In genomic region chr22:49152146-49152929, GRCh38 we compare ENCODE assay signal across 21 cellular contexts.
DNase-seq lines count a peak whose midpoint lies in the region; ATAC-seq and TF ChIP-seq lines count a peak whose summit lies in the region.
"Had no signal": no experiment of that assay in that cellular context is flagged by ENCODE, and none has a peak within 500 bp of the region (broad histone marks: within the 10 kb centered on the region; RNA-seq: fewer than 3 reads in every experiment).

No MANE protein-coding gene starts in this region.

- no peak overlapping the region for H3K18ac ChIP-seq in H9 (ENCODE audit: insufficient read length, low read depth, low read length)

- peak overlapping the region in 1 of 3 experiments; percentile 28; a peak in 1 of 7 replicates for H3K27ac Mint-ChIP-seq in H9
- H3K27ac Mint-ChIP-seq: activated CD8-positive, alpha-beta memory T cell treated with anti-CD3 and anti-CD28 coated beads, Interleukin-2, amount 10 ng/mL, durations not matched to agents 7 days and 5 days; activated T-helper 17 cell treated with anti-CD3 and anti-CD28 coated beads, Interleukin-2, amount 50 U/mL, for 72 hours; brain; CD4-positive, CD25-positive, alpha-beta regulatory T cell; naive B cell had no signal

- peak overlapping the region; percentile 82 for H3K27ac ChIP-seq in A673 (ENCODE audit: low read depth, low read length, poor library complexity, severe bottlenecking)
- no peak overlapping the region for H3K27ac ChIP-seq in H9 (ENCODE audit: insufficient read length, low read depth, low read length)
- H3K27ac ChIP-seq in sigmoid colon: no peak overlapping the region
- H3K27ac ChIP-seq: colonic mucosa, uterus had no signal

- no peak overlapping the region for H2BK12ac ChIP-seq in H9 (ENCODE audit: insufficient read length, low read depth, low read length)

- no peak overlapping the region for H3K4me2 ChIP-seq in H9 (ENCODE audit: insufficient read depth, insufficient read length, low read length)
- H3K4me2 ChIP-seq: smooth muscle cell had no signal

- H3K27me3 ChIP-seq in A673 (replicated peaks; ENCODE audit: insufficient read depth, low read depth, low read length, poor library complexity) (no peaks in the 10 kb centered on the region), H9 (ENCODE audit: insufficient read depth, low read length) (no peaks in the 10 kb centered on the region), sigmoid colon (peaks cover 0 to 36% (median 3%) of the 10 kb centered on the region in 3 donors)
- H3K27me3 ChIP-seq: colonic mucosa, uterus had no signal

- H2BK120ac ChIP-seq in H9 (ENCODE audit: low read depth, low read length, poor library complexity, severe bottlenecking): no peak overlapping the region

- H3K9me3 ChIP-seq in A673 (ENCODE audit: low read depth, low read length, poor library complexity, severe bottlenecking) (no peaks in the 10 kb centered on the region), H9 (ENCODE audit: control insufficient read depth, low read depth, low read length) (no peaks in the 10 kb centered on the region), sigmoid colon (no peaks in the 10 kb centered on the region)
- H3K9me3 ChIP-seq: colonic mucosa, uterus had no signal

- DNase-seq in A673 (ENCODE audit: low spot score): no peak
- DNase-seq in H9: peak; percentile 71
- DNase-seq in NCI-H524 treated with DMSO at 0.1 percent for 48 hours (lab: John Stamatoyannopoulos, UW): peak; percentile 60
- DNase-seq in mesenteric fat pad (ENCODE audit: low spot score): peak; percentile 82
- DNase-seq in NCI-H226: no peak
- DNase-seq in sigmoid colon: no peak
- DNase-seq in stimulated activated CD4-positive, alpha-beta T cell treated with anti-CD3 and anti-CD28 coated beads, Interleukin-4, amount 100 ng/mL, for 24 hours: no peak
- DNase-seq: ACHN; activated CD8-positive, alpha-beta memory T cell treated with anti-CD3 and anti-CD28 coated beads, Interleukin-2, amount 10 ng/mL, durations not matched to agents 7 days and 5 days; CD4-positive, CD25-positive, alpha-beta regulatory T cell; colonic mucosa; DMS53; mammary epithelial cell; naive B cell; T1000; uterus had no signal

- no peak overlapping the region for H2BK15ac ChIP-seq in H9 (ENCODE audit: low read depth, low read length)

- H3K4me3 Mint-ChIP-seq in H9: no peak overlapping the region
- H3K4me3 Mint-ChIP-seq: activated CD8-positive, alpha-beta memory T cell treated with anti-CD3 and anti-CD28 coated beads, Interleukin-2, amount 10 ng/mL, durations not matched to agents 7 days and 5 days; activated T-helper 17 cell treated with anti-CD3 and anti-CD28 coated beads, Interleukin-2, amount 50 U/mL, for 72 hours; brain; CD4-positive, CD25-positive, alpha-beta regulatory T cell; naive B cell had no signal

- no peak for ATAC-seq in HG03135 (IDR thresholded peaks at IDR 0.05; ENCODE audit: unreplicated experiment)
- ATAC-seq: activated CD8-positive, alpha-beta memory T cell treated with anti-CD3 and anti-CD28 coated beads, Interleukin-2, amount 10 ng/mL, durations not matched to agents 7 days and 5 days; activated T-helper 17 cell treated with anti-CD3 and anti-CD28 coated beads, Interleukin-2, amount 50 U/mL, for 72 hours; K562 had no signal

- no peaks in the 10 kb centered on the region for H3K36me3 ChIP-seq in A673 (ENCODE audit: insufficient read depth, low read length, poor library complexity, severe bottlenecking)
- no peaks in the 10 kb centered on the region for H3K36me3 ChIP-seq in sigmoid colon
- H3K36me3 ChIP-seq: colonic mucosa, uterus had no signal

- no peaks in the 10 kb centered on the region for H3K79me2 ChIP-seq in H9 (ENCODE audit: insufficient read depth, low read length)

- H3K56ac ChIP-seq in H9 (ENCODE audit: insufficient read length, low read depth, low read length): no peak overlapping the region

- H3K23ac ChIP-seq in H9 (ENCODE audit: insufficient read length, low read depth, low read length): no peak overlapping the region

- no peaks in the 10 kb centered on the region; a peak in 1 of 7 replicates for H3K36me3 Mint-ChIP-seq in H9 (ENCODE audit: insufficient read depth in 1 of 3, low read depth in 3 of 3)
- H3K36me3 Mint-ChIP-seq: activated CD8-positive, alpha-beta memory T cell treated with anti-CD3 and anti-CD28 coated beads, Interleukin-2, amount 10 ng/mL, durations not matched to agents 7 days and 5 days; brain; CD4-positive, CD25-positive, alpha-beta regulatory T cell; naive B cell had no signal

- H3K14ac ChIP-seq in H9 (ENCODE audit: insufficient read depth, low read length): no peak overlapping the region

- no peak overlapping the region for H2BK20ac ChIP-seq in H9 (ENCODE audit: low read depth, low read length, poor library complexity, severe bottlenecking)

- no peaks in the 10 kb centered on the region for H4K20me1 ChIP-seq in H9 (ENCODE audit: control insufficient read depth, insufficient read depth, insufficient read length)

- no peaks in the 10 kb centered on the region for H3K9me3 Mint-ChIP-seq in H9
- H3K9me3 Mint-ChIP-seq: brain had no signal

- H2BK5ac ChIP-seq in H9 (ENCODE audit: insufficient read length, low read length): no peak overlapping the region

- no peak overlapping the region for H2AFZ ChIP-seq in H9 (ENCODE audit: low read length)

- BruUV-seq in A673 (replicated peaks; lab: Mats Ljungman, UMichigan): no TSS peak

- TF ChIP-seq CTCF in A673 (conservative IDR thresholded peaks at IDR 0.05; ENCODE audit: low read depth, low read length) (no peak), H9 (conservative IDR thresholded peaks at IDR 0.05) (no peak), sigmoid colon (IDR thresholded peaks at IDR 0.05) (no peak)

- no peak overlapping the region for H4K8ac ChIP-seq in H9 (replicated peaks; ENCODE audit: insufficient read length, low read depth, low read length)

- H3K4me1 ChIP-seq in A673 (ENCODE audit: insufficient read depth, low read length, poor library complexity, severe bottlenecking) (peaks cover 28% of the 10 kb centered on the region), H9 (ENCODE audit: insufficient read depth, low read length) (no peaks in the 10 kb centered on the region; the same call in 1 of the 2 replicates), sigmoid colon (no peaks in the 10 kb centered on the region)
- H3K4me1 ChIP-seq: colonic mucosa, uterus had no signal

- intact Hi-C loops in A673 (cut with micrococcal nuclease; ENCODE audit: unreplicated experiment) (no loop called here), sigmoid colon (cut with DNase I) (no loop called here)

- POLR2A ChIA-PET in A673 (lab: Charles Lee; ENCODE audit: low non-redundant PET): no interaction called here

- H4K5ac ChIP-seq in H9 (ENCODE audit: insufficient read length, low read depth, low read length): no peak overlapping the region

- no peak for TF ChIP-seq POLR2A in sigmoid colon (IDR thresholded peaks at IDR 0.05)

- no peak for TF ChIP-seq EP300 in sigmoid colon (IDR thresholded peaks at IDR 0.05)

- no peak overlapping the region for H4K91ac ChIP-seq in H9 (ENCODE audit: insufficient read length, low read depth, low read length)

- no peaks in the 10 kb centered on the region for H3K79me1 ChIP-seq in H9 (ENCODE audit: insufficient read depth, low read depth, low read length, poor library complexity, severe bottlenecking)

- H3K4ac ChIP-seq in H9 (ENCODE audit: low read depth, low read length): no peak overlapping the region

- H2AK5ac ChIP-seq in H9 (ENCODE audit: insufficient read length, low read length): no peak overlapping the region

- no peak overlapping the region for H3T11ph ChIP-seq in H9 (ENCODE audit: low read length)

- CTCF ChIA-PET in A673 (lab: Charles Lee): no interaction called here

- no peak overlapping the region for H3K4me3 ChIP-seq in A673 (ENCODE audit: low read depth, low read length, poor library complexity, severe bottlenecking)
- H3K4me3 ChIP-seq in sigmoid colon: no peak overlapping the region
- H3K4me3 ChIP-seq: colonic mucosa, K562, smooth muscle cell, uterus had no signal

- H3K27me3 Mint-ChIP-seq in H9 (ENCODE audit: low read depth): peaks cover 13% of the 10 kb centered on the region
- H3K27me3 Mint-ChIP-seq: activated CD8-positive, alpha-beta memory T cell treated with anti-CD3 and anti-CD28 coated beads, Interleukin-2, amount 10 ng/mL, durations not matched to agents 7 days and 5 days had no signal

- H3K23me2 ChIP-seq in H9 (ENCODE audit: insufficient read length, low read depth, low read length, poor library complexity, severe bottlenecking): no peaks in the 10 kb centered on the region

- H3K4me1 Mint-ChIP-seq in H9: peaks cover 16 to 27% of the 10 kb centered on the region in 2 experiments
- H3K4me1 Mint-ChIP-seq: activated CD8-positive, alpha-beta memory T cell treated with anti-CD3 and anti-CD28 coated beads, Interleukin-2, amount 10 ng/mL, durations not matched to agents 7 days and 5 days; activated T-helper 17 cell treated with anti-CD3 and anti-CD28 coated beads, Interleukin-2, amount 50 U/mL, for 72 hours; CD4-positive, CD25-positive, alpha-beta regulatory T cell; naive B cell had no signal

- no peak overlapping the region for H3K9ac ChIP-seq in H9 (ENCODE audit: extremely low read depth, insufficient read length, low read length)

- no CpG with 5 or more reads among the region's 13 CpGs for WGBS in H9 (ENCODE audit: extremely low coverage, insufficient read length, low lambda C conversion rate)
- WGBS in sigmoid colon, 2 donors: 32 to 38% methylated on average over 13 of the region's 13 CpGs

Comparison
In these comparisons a context has a peak if more than half of its experiments do, and no peak if none do; other contexts are left out.
1. DNase-seq: peak in H9 (single experiment), NCI-H524 treated with DMSO at 0.1 percent for 48 hours (single experiment) and mesenteric fat pad (single experiment); none in A673 (single experiment), NCI-H226 (single experiment), sigmoid colon (single experiment) and stimulated activated CD4-positive, alpha-beta T cell treated with anti-CD3 and anti-CD28 coated beads, Interleukin-4, amount 100 ng/mL, for 24 hours (single experiment).